In genomic region chr14:67618617-67619063, GRCh38 we compare ENCODE assay signal across 8 cellular contexts. TPM values are rescaled to one million over a fixed set of nuclear protein-coding genes. Genes with fewer than 3 reads are reported as not detected.
A peak's percentile ranks its signal among the peaks of the same experiment; 100 is the strongest.
DNase-seq lines count a peak whose midpoint lies in the region; ATAC-seq and TF ChIP-seq lines count a peak whose summit lies in the region.

No MANE protein-coding gene starts in this region.

- peak overlapping the region; percentile 87 for H3K4me3 Mint-ChIP-seq in HFFc6

- DNase-seq in DMS153 (lab: John Stamatoyannopoulos, UW) = peak; percentile 49
- DNase-seq in HFFc6 = peak; percentile 84
- peak; percentile 30 for DNase-seq in NCI-H510A (lab: John Stamatoyannopoulos, UW)
- peak; percentile 56 for DNase-seq in activated CD8-positive, alpha-beta memory T cell treated with anti-CD3 and anti-CD28 coated beads, Interleukin-2, amount 50 U/mL, for 48 hours
- peak; percentile 55 to 83 for DNase-seq in foreskin fibroblast
- DNase-seq in ovary = no peak

- H3K9me3 ChIP-seq in ovary = no peaks in the 10 kb centered on the region

- TF ChIP-seq EP300 in ovary (IDR thresholded peaks at IDR 0.05) = no peak

- H3K27me3 ChIP-seq in ovary = no peaks in the 10 kb centered on the region

- H3K27ac Mint-ChIP-seq in HFFc6 = peak overlapping the region; percentile 94

- no peak for TF ChIP-seq POLR2A in ovary (IDR thresholded peaks at IDR 0.05)

- TF ChIP-seq CTCF in HFFc6 (IDR thresholded peaks at IDR 0.05) = peak; percentile 89
- peak; percentile 68 for TF ChIP-seq CTCF in foreskin fibroblast (IDR thresholded peaks at IDR 0.05; ENCODE audit: low read depth, low read length)
- peak; percentile 51 to 70 (median 66) for TF ChIP-seq CTCF in ovary (IDR thresholded peaks at IDR 0.05)

- no peaks in the 10 kb centered on the region for H3K36me3 ChIP-seq in ovary

- no peak overlapping the region for H3K4me3 ChIP-seq in foreskin fibroblast (ENCODE audit: low read depth in 1 of 2, low read length in 2 of 2)
- H3K4me3 ChIP-seq in ovary = no peak overlapping the region

- H3K4me1 ChIP-seq in ovary (ENCODE audit: insufficient read depth) = peaks cover 2% of the 10 kb centered on the region

- no peaks in the 10 kb centered on the region for H3K36me3 Mint-ChIP-seq in HFFc6 (ENCODE audit: low read depth)

- H3K27me3 Mint-ChIP-seq in HFFc6 (ENCODE audit: insufficient read depth) = peaks cover 4% of the 10 kb centered on the region

- intact Hi-C loops in ovary (cut with DNase I) = no loop called here

- peaks cover 51% of the 10 kb centered on the region for H3K4me1 Mint-ChIP-seq in HFFc6 (ENCODE audit: low read depth)

- H3K9me3 Mint-ChIP-seq in HFFc6 = no peaks in the 10 kb centered on the region

- H3K27ac ChIP-seq in ovary = peak overlapping the region in 1 of 2 donors; percentile 73

- ATAC-seq in HG03095 (IDR thresholded peaks at IDR 0.05; ENCODE audit: unreplicated experiment) (no peak), GM21786 (IDR thresholded peaks at IDR 0.05; ENCODE audit: unreplicated experiment) (no peak)

RNA-seq across cellular contexts. Expression of gene ARG2, which starts 1.1 kb away (rescaled TPM):
- 1 to 10 TPM; 1.4 to 2.2 (median 1.9) TPM for total RNA-seq in HFFc6 (2021; fragmentation: NEBNext Ultra II Directional; extraction: Animal tissue kit (Norgen Biotek cat#: 25700))
- total RNA-seq in ovary = 10 to 100 TPM in 4 of 7 donors, 1 to 10 TPM in 3; 1.4 to 33.7 (median 10.5) TPM
- 1 to 10 TPM; 2.9 to 3.9 TPM for polyA plus RNA-seq in ovary

RNA-seq across cellular contexts. Expression of gene PIGH, which starts 18.6 kb away (rescaled TPM):
- total RNA-seq in HFFc6 (2021; fragmentation: NEBNext Ultra II Directional; extraction: Animal tissue kit (Norgen Biotek cat#: 25700)) = 1 to 10 TPM; 6.3 to 9.3 (median 7.8) TPM
- total RNA-seq in ovary = 10 to 100 TPM; 21.9 to 32.5 (median 30.2) TPM
- 10 to 100 TPM; 24.4 to 35.2 TPM for polyA plus RNA-seq in ovary

RNA-seq across cellular contexts. Expression of gene VTI1B, which starts 55.8 kb away (rescaled TPM):
- 100 to 1,000 TPM; 154 to 178 (median 156) TPM for total RNA-seq in HFFc6 (2021; fragmentation: NEBNext Ultra II Directional; extraction: Animal tissue kit (Norgen Biotek cat#: 25700))
- 10 to 100 TPM; 34.6 to 76.5 (median 64.7) TPM for total RNA-seq in ovary
- 10 to 100 TPM; 41.6 to 93.1 TPM for polyA plus RNA-seq in ovary

Comparison
In these comparisons a context has a peak if more than half of its experiments do, and no peak if none do; other contexts are left out.
1. DNase-seq: peak in DMS153 (single experiment), HFFc6 (single experiment), NCI-H510A (single experiment), activated CD8-positive, alpha-beta memory T cell treated with anti-CD3 and anti-CD28 coated beads, Interleukin-2, amount 50 U/mL, for 48 hours (single experiment) and foreskin fibroblast (2 of 2); none in ovary (0 of 5).
2. Peak in every context shown above with its lines, with median percentiles within 50 percentile points of each other: CTCF ChIP-seq.